13 cellular contexts compared by ENCODE assay signal in the genomic region with DNA sequence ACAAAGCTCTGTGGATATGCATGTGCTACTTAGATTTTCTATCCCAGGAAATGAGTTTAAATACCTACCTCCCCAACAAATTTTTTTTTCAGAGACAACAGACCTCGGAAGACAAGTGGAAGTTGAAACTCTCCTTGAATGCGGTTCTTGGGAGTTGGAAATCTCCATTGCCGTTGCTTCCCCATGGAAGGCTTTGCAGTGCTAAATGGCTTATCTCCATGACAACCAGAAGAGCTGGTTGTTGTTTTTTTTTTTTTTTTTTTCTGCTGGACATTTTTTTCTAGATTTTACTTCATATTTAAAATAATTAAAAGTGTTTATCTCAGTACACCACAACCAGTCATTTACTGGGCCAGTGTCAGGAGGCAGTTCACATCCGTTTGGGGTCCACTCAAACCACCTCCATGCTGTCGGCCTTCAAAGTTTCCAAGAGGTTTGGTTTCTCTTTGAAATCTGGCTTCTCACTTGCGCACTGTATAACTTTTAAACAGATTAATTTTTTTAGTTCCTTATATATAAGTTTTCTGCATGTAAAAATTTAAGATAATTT.
A peak's percentile ranks its signal among the peaks of the same experiment; 100 is the strongest.
DNase-seq lines count a peak whose midpoint lies in the region; ATAC-seq and TF ChIP-seq lines count a peak whose summit lies in the region.
"Had no signal": no experiment of that assay in that cellular context is flagged by ENCODE, and none has a peak within 500 bp of the region (broad histone marks: within the 10 kb centered on the region; RNA-seq: fewer than 3 reads in every experiment).

No MANE protein-coding gene starts in this region.

- intact Hi-C loops in CD14-positive monocyte (cut with micrococcal nuclease) = loop anchor here in 1 of 2 donors (5.0 kb wide), 1 partner anchor 484 kb away; a partner anchor contains a TSS
- intact Hi-C loops in activated CD8-positive, alpha-beta T cell treated with anti-CD3 and anti-CD28 coated beads for 36 hours (cut with micrococcal nuclease) = loop anchor here (10.0 kb wide), 3 partner anchors 106 to 336 kb away; no protein-coding TSS in a partner anchor

- H3K36me3 ChIP-seq in mesenchymal stem cell (ENCODE audit: control insufficient read depth in 1 of 2, insufficient read depth in 2 of 2, low read depth in 1 of 2, low read length in 2 of 2) = no peaks in the 10 kb centered on the region
- H3K36me3 ChIP-seq: sigmoid colon had no signal

- H3K9me3 ChIP-seq in mesenchymal stem cell (ENCODE audit: control insufficient read depth, low read length) = no peaks in the 10 kb centered on the region
- H3K9me3 ChIP-seq: sigmoid colon had no signal

- H3K36me3 Mint-ChIP-seq in CD14-positive monocyte = no peaks in the 10 kb centered on the region
- H3K36me3 Mint-ChIP-seq in activated CD8-positive, alpha-beta T cell treated with anti-CD3 and anti-CD28 coated beads for 36 hours (ENCODE audit: low read depth) = no peaks in the 10 kb centered on the region

- no peak for DNase-seq in CD14-positive monocyte (ENCODE audit: low spot score)
- DNase-seq in GM12865 (ENCODE audit: low read depth) = peak; percentile 24
- peak; percentile 39 for DNase-seq in activated CD8-positive, alpha-beta T cell treated with anti-CD3 and anti-CD28 coated beads for 36 hours
- DNase-seq in mesenchymal stem cell = peak; percentile 4
- DNase-seq in MV-4-11 (lab: John Stamatoyannopoulos, UW) = no peak
- DNase-seq in T1000 (lab: John Stamatoyannopoulos, UW) = no peak
- no peak for DNase-seq in glomerular visceral epithelial cell (ENCODE audit: extremely low spot score)
- DNase-seq: DMS79, NCI-H1436 treated with DMSO at 0.1 percent for 48 hours, sigmoid colon had no signal

- peaks cover 0 to 4% (median 3%) of the 10 kb centered on the region in 3 donors for H3K27me3 Mint-ChIP-seq in CD14-positive monocyte (ENCODE audit: low read depth in 3 of 3)
- H3K27me3 Mint-ChIP-seq in activated CD8-positive, alpha-beta T cell treated with anti-CD3 and anti-CD28 coated beads for 36 hours = no peaks in the 10 kb centered on the region

- peaks cover 45% of the 10 kb centered on the region for H3K4me1 Mint-ChIP-seq in CD14-positive monocyte
- peaks cover 49% of the 10 kb centered on the region for H3K4me1 Mint-ChIP-seq in activated CD8-positive, alpha-beta T cell treated with anti-CD3 and anti-CD28 coated beads for 36 hours (ENCODE audit: low read depth)

- H2BK15ac ChIP-seq in mesenchymal stem cell (ENCODE audit: low read depth, poor library complexity, severe bottlenecking) = no peak overlapping the region

- ATAC-seq in activated CD8-positive, alpha-beta T cell treated with anti-CD3 and anti-CD28 coated beads for 36 hours = no peak
- no peak for ATAC-seq in GM21390 (IDR thresholded peaks at IDR 0.05; ENCODE audit: unreplicated experiment)
- ATAC-seq: Panc1 had no signal

- no peak overlapping the region for H3K4ac ChIP-seq in mesenchymal stem cell (ENCODE audit: low read depth in 1 of 2, low read length in 2 of 2)

- CTCF ChIA-PET in activated CD8-positive, alpha-beta T cell treated with anti-CD3 and anti-CD28 coated beads for 36 hours (lab: Charles Lee) = interaction anchor here (0.8 to 3.9 kb wide), 8 partner anchors 9 to 580 kb away, joined by 3 to 21 read pairs (median 4); no protein-coding TSS in a partner anchor

- H3K27ac Mint-ChIP-seq in CD14-positive monocyte = peak overlapping the region in 5 of 7 donors; percentile 15 to 81 (median 77)
- H3K27ac Mint-ChIP-seq in activated CD8-positive, alpha-beta T cell treated with anti-CD3 and anti-CD28 coated beads for 36 hours = peak overlapping the region; percentile 99

- no peak overlapping the region for H2BK120ac ChIP-seq in mesenchymal stem cell (ENCODE audit: low read depth, low read length)

- no peak overlapping the region for H3K23ac ChIP-seq in mesenchymal stem cell (ENCODE audit: low read length in 2 of 2)

- H3K4me1 ChIP-seq in mesenchymal stem cell (ENCODE audit: control insufficient read depth, insufficient read depth, low read depth, low read length) = peaks cover 5% of the 10 kb centered on the region
- H3K4me1 ChIP-seq: sigmoid colon had no signal

- no peak overlapping the region for H3K14ac ChIP-seq in mesenchymal stem cell (ENCODE audit: low read length in 2 of 2)

- H3K79me1 ChIP-seq in mesenchymal stem cell (replicated peaks; ENCODE audit: low read length, poor library complexity, severe bottlenecking) = no peaks in the 10 kb centered on the region

- no peak overlapping the region for H3K27ac ChIP-seq in mesenchymal stem cell (ENCODE audit: low read length, poor library complexity, severe bottlenecking)
- H3K27ac ChIP-seq: sigmoid colon had no signal

- peaks cover 0 to 8% (median 0%) of the 10 kb centered on the region in 7 donors for H3K9me3 Mint-ChIP-seq in CD14-positive monocyte
- H3K9me3 Mint-ChIP-seq in activated CD8-positive, alpha-beta T cell treated with anti-CD3 and anti-CD28 coated beads for 36 hours = no peaks in the 10 kb centered on the region

- no peak overlapping the region for H4K91ac ChIP-seq in mesenchymal stem cell (ENCODE audit: low read length)

- H3K4me2 ChIP-seq in mesenchymal stem cell (ENCODE audit: low read length, poor library complexity, severe bottlenecking) = no peak overlapping the region

- no peak overlapping the region for H4K8ac ChIP-seq in mesenchymal stem cell (ENCODE audit: low read length)

- peaks cover 0 to 6% of the 10 kb centered on the region in 2 experiments for H3K27me3 ChIP-seq in mesenchymal stem cell (ENCODE audit: control insufficient read depth in 1 of 2, insufficient read depth in 1 of 2, low read length in 2 of 2)
- H3K27me3 ChIP-seq: sigmoid colon had no signal

- H3K4me3 ChIP-seq in GM12865 (ENCODE audit: low read depth, low read length) = peak overlapping the region; percentile 22
- no peak overlapping the region for H3K4me3 ChIP-seq in mesenchymal stem cell (ENCODE audit: insufficient read depth in 1 of 2, low read depth in 1 of 2, low read length in 2 of 2)
- H3K4me3 ChIP-seq: lung, sigmoid colon had no signal

- H2BK5ac ChIP-seq in mesenchymal stem cell (ENCODE audit: low read depth, low read length, poor library complexity, severe bottlenecking) = no peak overlapping the region

- H2BK12ac ChIP-seq in mesenchymal stem cell (ENCODE audit: low read length in 2 of 2) = peak overlapping the region in 1 of 2 experiments; percentile 24

- TF ChIP-seq CTCF in CD14-positive monocyte (IDR thresholded peaks at IDR 0.05) (no peak), GM12865 (IDR thresholded peaks at IDR 0.05; ENCODE audit: insufficient read depth, low read depth, low read length, missing control alignments) (no peak)
- TF ChIP-seq CTCF in activated CD8-positive, alpha-beta T cell treated with anti-CD3 and anti-CD28 coated beads for 36 hours (IDR thresholded peaks at IDR 0.05) = no peak

- H3K18ac ChIP-seq in mesenchymal stem cell (ENCODE audit: low read depth in 1 of 2, low read length in 2 of 2) = peak overlapping the region in 1 of 2 experiments; percentile 40

- POLR2A ChIA-PET in activated CD8-positive, alpha-beta T cell treated with anti-CD3 and anti-CD28 coated beads for 36 hours (lab: Charles Lee) = interaction anchor here (0.7 to 0.8 kb wide), 2 partner anchors 26 to 126 kb away, joined by 3 read pairs; no protein-coding TSS in a partner anchor

- no peak overlapping the region for H2AFZ ChIP-seq in mesenchymal stem cell (ENCODE audit: low read depth, low read length)

- no peak overlapping the region for H2AK5ac ChIP-seq in mesenchymal stem cell (ENCODE audit: low read length, severe bottlenecking)

- H3K9ac ChIP-seq in mesenchymal stem cell (ENCODE audit: low read length) = no peak overlapping the region

- H3K4me3 Mint-ChIP-seq in CD14-positive monocyte = peak overlapping the region; percentile 63 to 85
- H3K4me3 Mint-ChIP-seq in activated CD8-positive, alpha-beta T cell treated with anti-CD3 and anti-CD28 coated beads for 36 hours = peak overlapping the region; percentile 63

- 79% methylated on average over 5 of the region's 6 CpGs for WGBS in mesenchymal stem cell

Comparison
In these comparisons a context has a peak if more than half of its experiments do, and no peak if none do; other contexts are left out.
1. DNase-seq: peak in GM12865 (single experiment), activated CD8-positive, alpha-beta T cell treated with anti-CD3 and anti-CD28 coated beads for 36 hours (single experiment) and mesenchymal stem cell (single experiment); none in CD14-positive monocyte (single experiment), MV-4-11 (single experiment), T1000 (single experiment) and glomerular visceral epithelial cell (single experiment).